ENCODE assay signal across 8 cellular contexts in the genomic region with DNA sequence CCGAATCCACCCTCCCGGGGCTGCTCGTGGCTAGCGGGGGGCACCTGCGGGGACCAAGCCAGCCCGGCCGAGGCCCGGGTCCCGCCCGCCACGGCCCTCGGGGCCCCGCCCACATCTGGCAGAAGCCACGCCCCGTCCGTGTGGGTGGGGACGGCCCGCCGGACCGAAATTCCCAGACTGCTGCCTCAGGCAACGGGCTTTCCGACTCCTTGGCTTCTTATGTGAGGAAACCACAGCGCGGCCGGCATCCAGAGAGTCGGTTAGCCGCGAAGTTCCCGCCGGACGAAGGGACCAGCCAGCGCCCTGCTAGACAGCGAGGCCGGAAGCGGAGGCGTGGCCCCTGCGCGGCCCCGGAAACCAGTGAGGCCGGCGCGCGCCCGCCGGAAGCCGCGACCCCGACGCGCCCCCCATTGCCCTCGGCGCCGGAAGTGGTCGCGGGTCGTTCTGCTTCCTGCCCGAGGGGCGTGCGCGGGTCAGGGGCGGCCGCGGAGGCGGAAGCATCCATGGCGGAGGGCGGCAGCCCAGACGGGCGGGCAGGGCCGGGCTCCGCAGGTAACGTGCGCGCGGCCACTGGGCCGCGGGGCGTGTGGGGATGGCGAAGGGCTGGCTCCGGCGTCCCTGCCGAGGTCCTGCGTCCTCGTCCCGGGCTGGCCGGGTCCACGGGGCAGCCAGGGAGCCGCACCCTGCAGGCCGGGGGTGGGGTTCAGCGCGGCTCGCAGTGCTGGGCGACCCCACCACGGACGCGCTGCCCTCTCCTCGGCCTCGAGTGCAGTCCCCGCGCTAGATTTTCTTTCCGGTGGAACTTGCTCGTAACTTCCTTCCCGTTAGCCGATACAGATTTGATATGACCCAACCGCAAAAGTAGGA. TPM values are rescaled to one million over a fixed set of nuclear protein-coding genes. Genes with fewer than 3 reads are reported as not detected.
DNase-seq lines count a peak whose midpoint lies in the region; ATAC-seq and TF ChIP-seq lines count a peak whose summit lies in the region.

A gene with protein sequence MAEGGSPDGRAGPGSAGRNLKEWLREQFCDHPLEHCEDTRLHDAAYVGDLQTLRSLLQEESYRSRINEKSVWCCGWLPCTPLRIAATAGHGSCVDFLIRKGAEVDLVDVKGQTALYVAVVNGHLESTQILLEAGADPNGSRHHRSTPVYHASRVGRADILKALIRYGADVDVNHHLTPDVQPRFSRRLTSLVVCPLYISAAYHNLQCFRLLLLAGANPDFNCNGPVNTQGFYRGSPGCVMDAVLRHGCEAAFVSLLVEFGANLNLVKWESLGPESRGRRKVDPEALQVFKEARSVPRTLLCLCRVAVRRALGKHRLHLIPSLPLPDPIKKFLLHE (plus strand): TSS at position 360 of the 867 bp plus-strand sequence. CDS start 144 bp downstream, at position 504.

- ATAC-seq in GM19025 (IDR thresholded peaks at IDR 0.05; ENCODE audit: low read depth, unreplicated experiment) = peak; percentile 84
- ATAC-seq in HG03280 (IDR thresholded peaks at IDR 0.05; ENCODE audit: unreplicated experiment) = peak; percentile 84

- DNase-seq in BE2C (peak; percentile 89), NCI-H748 (lab: John Stamatoyannopoulos, UW; ENCODE audit: unreplicated experiment) (peak; percentile 88), lung microvascular endothelial cell (ENCODE audit: low read depth in 2 of 2) (peak; percentile 73 to 81)
- peak; percentile 85 for DNase-seq in activated CD4-positive, alpha-beta memory T cell treated with anti-CD3 and anti-CD28 coated beads, Interleukin-2, amount 10 ng/mL, durations not matched to agents 7 days and 5 days
- peak; percentile 66 for DNase-seq in stimulated activated CD8-positive, alpha-beta memory T cell treated with anti-CD3 and anti-CD28 coated beads, Interleukin-12 subunit alpha, Interleukin-12 subunit beta, amount 100 ng/mL, for 1 hour (ENCODE audit: low read depth)

- no peaks in the 10 kb centered on the region for H3K9me3 Mint-ChIP-seq in activated CD4-positive, alpha-beta memory T cell treated with anti-CD3 and anti-CD28 coated beads, Interleukin-2, amount 10 ng/mL, durations not matched to agents 7 days and 5 days

- peak within 1 kb of the TSS; percentile 88 for H3K4me3 Mint-ChIP-seq in activated CD4-positive, alpha-beta memory T cell treated with anti-CD3 and anti-CD28 coated beads, Interleukin-2, amount 10 ng/mL, durations not matched to agents 7 days and 5 days

- H3K27ac ChIP-seq in ectodermal cell (ENCODE audit: insufficient read depth, low read depth, low read length, poor library complexity, severe bottlenecking) = peak within 1 kb of the TSS; percentile 65

- no peaks in the 10 kb centered on the region for H3K9me3 ChIP-seq in BE2C
- H3K9me3 ChIP-seq in ectodermal cell (ENCODE audit: control insufficient read depth, low read length) = no peaks in the 10 kb centered on the region

- TF ChIP-seq CTCF in BE2C (IDR thresholded peaks at IDR 0.05; ENCODE audit: low read depth, low read length) = no peak

- H3K4me3 ChIP-seq in BE2C (ENCODE audit: low read depth, low read length) = peak within 1 kb of the TSS; percentile 96
- peak within 1 kb of the TSS; percentile 86 for H3K4me3 ChIP-seq in ectodermal cell (ENCODE audit: insufficient read depth, low read depth, low read length)

- CTCF ChIA-PET in activated CD4-positive, alpha-beta memory T cell treated with anti-CD3 and anti-CD28 coated beads, Interleukin-2, amount 10 ng/mL, durations not matched to agents 7 days and 5 days (lab: Charles Lee) = interaction anchor here (1.1 to 1.9 kb wide), 2 partner anchors 51 to 56 kb away, joined by 3 to 6 read pairs; no protein-coding TSS in a partner anchor

- H3K4me1 Mint-ChIP-seq in activated CD4-positive, alpha-beta memory T cell treated with anti-CD3 and anti-CD28 coated beads, Interleukin-2, amount 10 ng/mL, durations not matched to agents 7 days and 5 days = peaks cover 44% of the 10 kb centered on the region

- H3K4me1 ChIP-seq in BE2C = no peaks in the 10 kb centered on the region
- H3K4me1 ChIP-seq in ectodermal cell (ENCODE audit: control insufficient read depth, insufficient read depth, low read length) = peaks cover 9% of the 10 kb centered on the region

- POLR2A ChIA-PET in activated CD4-positive, alpha-beta memory T cell treated with anti-CD3 and anti-CD28 coated beads, Interleukin-2, amount 10 ng/mL, durations not matched to agents 7 days and 5 days (lab: Charles Lee) = interaction anchor here (1.0 to 1.4 kb wide), 4 partner anchors 13 to 138 kb away, joined by 3 to 7 read pairs (median 5); partner anchors contain the start of gene PER2

- peaks cover 28% of the 10 kb centered on the region for H3K36me3 Mint-ChIP-seq in activated CD4-positive, alpha-beta memory T cell treated with anti-CD3 and anti-CD28 coated beads, Interleukin-2, amount 10 ng/mL, durations not matched to agents 7 days and 5 days (ENCODE audit: low read depth)

- peaks cover 3% of the 10 kb centered on the region; the same call in 1 of the 2 replicates for H3K36me3 ChIP-seq in BE2C
- no peaks in the 10 kb centered on the region for H3K36me3 ChIP-seq in ectodermal cell (ENCODE audit: control insufficient read depth, insufficient read depth, low read length)

- peak within 1 kb of the TSS; percentile 84 for H3K27ac Mint-ChIP-seq in activated CD4-positive, alpha-beta memory T cell treated with anti-CD3 and anti-CD28 coated beads, Interleukin-2, amount 10 ng/mL, durations not matched to agents 7 days and 5 days

- H3K27me3 Mint-ChIP-seq in activated CD4-positive, alpha-beta memory T cell treated with anti-CD3 and anti-CD28 coated beads, Interleukin-2, amount 10 ng/mL, durations not matched to agents 7 days and 5 days = no peaks in the 10 kb centered on the region

- H3K27me3 ChIP-seq in BE2C (no peaks in the 10 kb centered on the region), ectodermal cell (ENCODE audit: control insufficient read depth, insufficient read depth, low read length, poor library complexity, severe bottlenecking) (no peaks in the 10 kb centered on the region)

- WGBS in ectodermal cell, 2 experiments = 0% methylated on average over 104 of the region's 104 CpGs

RNA-seq across cellular contexts. Expression of the gene that starts here (rescaled TPM):
- polyA plus RNA-seq in BE2C (2012; ENCODE audit: insufficient read depth, insufficient read length, low read depth) = 39.2 TPM
- 10 to 100 TPM; 27.9 to 31.3 TPM for total RNA-seq in activated CD4-positive, alpha-beta memory T cell treated with anti-CD3 and anti-CD28 coated beads, Interleukin-2, amount 10 ng/mL, durations not matched to agents 7 days and 5 days
- polyA plus RNA-seq in ectodermal cell (2013, experiment 1 of 4) = 26.6 TPM
- polyA plus RNA-seq in ectodermal cell (2013, experiment 2 of 4) = 25.7 TPM
- polyA plus RNA-seq in ectodermal cell (2013, experiment 3 of 4) = 15.9 TPM
- 18.1 TPM for polyA plus RNA-seq in ectodermal cell (2013, experiment 4 of 4)
- 5.0 and 5.4 TPM in 2 replicates for total RNA-seq in lung microvascular endothelial cell

Comparison
In these comparisons a context has a peak if more than half of its experiments do, and no peak if none do; other contexts are left out.
1. Peak in every context shown above with its lines: DNase-seq, ATAC-seq, H3K4me3 ChIP-seq and H3K27ac ChIP-seq.